Comparison of ENCODE assay signal across 9 cellular contexts in the genomic region with DNA sequence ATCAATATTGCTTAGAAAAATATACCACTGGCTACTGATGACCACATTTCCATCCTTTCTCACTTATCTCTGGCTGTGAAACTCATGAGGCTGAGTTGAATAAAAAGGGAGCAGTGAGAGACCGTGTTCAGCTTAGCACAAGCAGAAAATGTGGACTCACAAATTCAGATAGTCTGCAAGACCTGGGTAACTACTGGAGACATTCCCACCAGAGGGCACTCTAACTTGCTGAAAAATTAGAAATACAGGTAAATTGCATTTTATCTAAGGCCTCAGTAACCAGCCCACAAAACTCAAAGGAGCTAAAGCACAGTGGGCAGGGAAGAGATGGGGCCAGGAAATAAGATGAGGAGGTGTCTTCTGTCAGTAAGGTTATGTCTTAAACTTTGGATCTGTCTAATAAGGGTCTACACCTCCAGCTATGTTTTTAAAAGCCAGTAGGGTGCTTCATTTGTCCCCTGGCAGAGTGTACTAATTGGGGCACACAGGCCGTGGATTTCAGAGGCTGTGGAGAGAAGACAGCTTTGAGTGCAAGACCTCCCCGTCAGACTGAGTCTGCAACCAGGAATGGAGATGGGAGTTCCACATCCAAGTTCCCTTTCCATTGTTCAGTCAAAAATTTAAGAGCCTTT. TPM values are rescaled to one million over a fixed set of nuclear protein-coding genes. Genes with fewer than 3 reads are reported as not detected.
DNase-seq lines count a peak whose midpoint lies in the region; ATAC-seq and TF ChIP-seq lines count a peak whose summit lies in the region.
"Had no signal": no experiment of that assay in that cellular context is flagged by ENCODE, and none has a peak within 500 bp of the region (broad histone marks: within the 10 kb centered on the region; RNA-seq: fewer than 3 reads in every experiment).

No MANE protein-coding gene starts in this region.

- H3K27me3 Mint-ChIP-seq in CD8-positive, alpha-beta T cell (ENCODE audit: low read depth) = peaks cover 19% of the 10 kb centered on the region
- H3K27me3 Mint-ChIP-seq in osteocyte (ENCODE audit: unreplicated experiment) = peaks cover 44% of the 10 kb centered on the region

- TF ChIP-seq CTCF in CD8-positive, alpha-beta T cell (IDR thresholded peaks at IDR 0.05) = peak; percentile 47
- TF ChIP-seq CTCF in NB4 (IDR thresholded peaks at IDR 0.05; ENCODE audit: low read depth, low read length) = peak; percentile 82
- peak in 2 of 3 experiments; percentile 40 to 45 for TF ChIP-seq CTCF in esophagus muscularis mucosa (IDR thresholded peaks at IDR 0.05)
- TF ChIP-seq CTCF in osteocyte (IDR thresholded peaks at IDR 0.05) = peak; percentile 73

- POLR2A ChIA-PET in CD8-positive, alpha-beta T cell (lab: Charles Lee) = interaction anchor here (5.0 kb wide), 1 partner anchor 203 kb away, joined by 24 read pairs; no protein-coding TSS in a partner anchor

- no peaks in the 10 kb centered on the region for H3K9me3 ChIP-seq in CD8-positive, alpha-beta T cell (ENCODE audit: low read length)
- no peaks in the 10 kb centered on the region for H3K9me3 ChIP-seq in esophagus muscularis mucosa

- H3K9me3 Mint-ChIP-seq in CD8-positive, alpha-beta T cell = no peaks in the 10 kb centered on the region
- H3K9me3 Mint-ChIP-seq in osteocyte (ENCODE audit: unreplicated experiment) = no peaks in the 10 kb centered on the region
- H3K9me3 Mint-ChIP-seq: natural killer cell had no signal

- H3K27ac Mint-ChIP-seq in CD8-positive, alpha-beta T cell = no peak overlapping the region
- H3K27ac Mint-ChIP-seq in osteocyte (ENCODE audit: unreplicated experiment) = no peak overlapping the region
- H3K27ac Mint-ChIP-seq: natural killer cell had no signal

- H3K36me3 Mint-ChIP-seq in CD8-positive, alpha-beta T cell = no peaks in the 10 kb centered on the region
- no peaks in the 10 kb centered on the region for H3K36me3 Mint-ChIP-seq in osteocyte (ENCODE audit: unreplicated experiment)
- H3K36me3 Mint-ChIP-seq: natural killer cell had no signal

- TF ChIP-seq POLR2A in GM18505 (IDR thresholded peaks at IDR 0.05; ENCODE audit: borderline replicate concordance, extremely low read depth, insufficient read depth, insufficient read length) (no peak), NB4 (IDR thresholded peaks at IDR 0.05; ENCODE audit: extremely low read depth, insufficient read length) (no peak), esophagus muscularis mucosa (IDR thresholded peaks at IDR 0.05; ENCODE audit: low read depth) (no peak)

- peak in 3 of 7 experiments; percentile 19 to 25 (median 21) for DNase-seq in CD8-positive, alpha-beta T cell
- peak; percentile 83 for DNase-seq in NB4 (ENCODE audit: low read depth)
- peak; percentile 55 for DNase-seq in SW480 (ENCODE audit: low spot score)
- DNase-seq in esophagus muscularis mucosa (ENCODE audit: extremely low spot score) = no peak
- no peak for DNase-seq in osteocyte (ENCODE audit: extremely low spot score, unreplicated experiment)
- DNase-seq: natural killer cell had no signal

- 41% methylated on average over 3 of the region's 3 CpGs for WGBS in esophagus muscularis mucosa

- H3K4me3 Mint-ChIP-seq in CD8-positive, alpha-beta T cell = no peak overlapping the region
- no peak overlapping the region for H3K4me3 Mint-ChIP-seq in osteocyte (ENCODE audit: unreplicated experiment)
- H3K4me3 Mint-ChIP-seq: natural killer cell had no signal

- H3K4me1 ChIP-seq in CD8-positive, alpha-beta T cell (ENCODE audit: insufficient read depth, low read length) = no peaks in the 10 kb centered on the region
- peaks cover 0 to 8% (median 4%) of the 10 kb centered on the region in 4 donors for H3K4me1 ChIP-seq in esophagus muscularis mucosa

- CTCF ChIA-PET in CD8-positive, alpha-beta T cell (lab: Charles Lee) = interaction anchor here (0.7 to 9.8 kb wide), 23 partner anchors 8 to 417 kb away, joined by 3 to 392 read pairs (median 4); partner anchors contain the start of genes ACO1, NDUFB6 and RIGI

- intact Hi-C loops in CD8-positive, alpha-beta T cell (cut with DNase I, micrococcal nuclease) = loop anchor here (1.0 to 5.0 kb wide), 3 partner anchors 387 to 646 kb away; no protein-coding TSS in a partner anchor
- intact Hi-C loops in esophagus muscularis mucosa (cut with DNase I) = loop anchor here (2.0 to 5.0 kb wide), 2 partner anchors 151 to 386 kb away; no protein-coding TSS in a partner anchor

- H3K27ac ChIP-seq in CD8-positive, alpha-beta T cell (ENCODE audit: low read depth, low read length) = no peak overlapping the region
- no peak overlapping the region for H3K27ac ChIP-seq in esophagus muscularis mucosa (replicated peaks in 1 of 4)

- H3K27me3 ChIP-seq in CD8-positive, alpha-beta T cell (ENCODE audit: insufficient read depth, low read length) = no peaks in the 10 kb centered on the region
- peaks cover 0 to 3% (median 0%) of the 10 kb centered on the region in 4 donors for H3K27me3 ChIP-seq in esophagus muscularis mucosa

- ATAC-seq in CD8-positive, alpha-beta T cell = peak; percentile 65
- ATAC-seq in GM18505 (IDR thresholded peaks at IDR 0.05; ENCODE audit: unreplicated experiment) (peak; percentile 42), GM19328 (IDR thresholded peaks at IDR 0.05; ENCODE audit: unreplicated experiment) (no peak), HG02840 (IDR thresholded peaks at IDR 0.05; ENCODE audit: low FRiP score, unreplicated experiment) (no peak)

- no peaks in the 10 kb centered on the region for H3K36me3 ChIP-seq in CD8-positive, alpha-beta T cell (ENCODE audit: insufficient read depth, low read length)
- no peaks in the 10 kb centered on the region for H3K36me3 ChIP-seq in esophagus muscularis mucosa

- TF ChIP-seq EP300 in esophagus muscularis mucosa (IDR thresholded peaks at IDR 0.05) = no peak

- H3K4me1 Mint-ChIP-seq in CD8-positive, alpha-beta T cell (ENCODE audit: low read depth) = no peaks in the 10 kb centered on the region
- H3K4me1 Mint-ChIP-seq in osteocyte (ENCODE audit: unreplicated experiment) = peaks cover 3% of the 10 kb centered on the region
- H3K4me1 Mint-ChIP-seq: natural killer cell had no signal

- no peak overlapping the region for H3K4me3 ChIP-seq in CD8-positive, alpha-beta T cell (ENCODE audit: low read depth, low read length)
- no peak overlapping the region for H3K4me3 ChIP-seq in NB4 (ENCODE audit: low read depth, low read length)
- H3K4me3 ChIP-seq in esophagus muscularis mucosa = no peak overlapping the region

RNA-seq across cellular contexts. Expression of gene NDUFB6, which starts 8.7 kb away (rescaled TPM):
- total RNA-seq in CD8-positive, alpha-beta T cell = 10 to 100 TPM; 12.1 to 15.2 TPM
- total RNA-seq in esophagus muscularis mucosa (10 to 100 TPM; 38.5 to 52.5 (median 48.6) TPM), osteocyte (47.6 and 49.8 TPM in 2 replicates)

RNA-seq across cellular contexts. Expression of gene TOPORS, which starts 29.2 kb away (rescaled TPM):
- total RNA-seq in CD8-positive, alpha-beta T cell = 10 to 100 TPM; 40.6 to 41.0 TPM
- 10 to 100 TPM; 16.5 to 25.9 (median 21.7) TPM for total RNA-seq in esophagus muscularis mucosa
- 17.8 and 18.4 TPM in 2 replicates for total RNA-seq in osteocyte

RNA-seq across cellular contexts. Expression of gene SMIM27, which starts 29.5 kb away (rescaled TPM):
- total RNA-seq in CD8-positive, alpha-beta T cell = 10 to 100 TPM; 16.1 to 20.2 TPM
- total RNA-seq in esophagus muscularis mucosa = 10 to 100 TPM in 1 of 4 donors, 1 to 10 TPM in 3; 4.8 to 11.2 (median 7.8) TPM
- 13.4 and 14.6 TPM in 2 replicates for total RNA-seq in osteocyte

RNA-seq across cellular contexts. Expression of gene TAF1L, which starts 53.8 kb away (rescaled TPM):
- total RNA-seq in CD8-positive, alpha-beta T cell = not detected
- total RNA-seq in esophagus muscularis mucosa (not detected), osteocyte (not detected in 2 replicates)

RNA-seq across cellular contexts. Expression of gene RIGI, which starts 55.6 kb away (rescaled TPM):
- total RNA-seq in CD8-positive, alpha-beta T cell = 1 to 10 TPM; 3.4 to 3.9 TPM
- 10 to 100 TPM in 1 of 4 donors, 1 to 10 TPM in 3; 6.5 to 10.1 (median 8.2) TPM for total RNA-seq in esophagus muscularis mucosa
- 8.7 and 9.8 TPM in 2 replicates for total RNA-seq in osteocyte

Comparison
In these comparisons a context has a peak if more than half of its experiments do, and no peak if none do; other contexts are left out.
1. ATAC-seq: peak in CD8-positive, alpha-beta T cell (single experiment) and GM18505 (single experiment); none in GM19328 (single experiment) and HG02840 (single experiment).
2. DNase-seq: peak in NB4 (single experiment) and SW480 (single experiment); none in esophagus muscularis mucosa (single experiment) and osteocyte (single experiment).
3. Peak in every context shown above with its lines, with median percentiles within 50 percentile points of each other: CTCF ChIP-seq.